Comparison of ENCODE assay signal across 23 cellular contexts in the genomic region with DNA sequence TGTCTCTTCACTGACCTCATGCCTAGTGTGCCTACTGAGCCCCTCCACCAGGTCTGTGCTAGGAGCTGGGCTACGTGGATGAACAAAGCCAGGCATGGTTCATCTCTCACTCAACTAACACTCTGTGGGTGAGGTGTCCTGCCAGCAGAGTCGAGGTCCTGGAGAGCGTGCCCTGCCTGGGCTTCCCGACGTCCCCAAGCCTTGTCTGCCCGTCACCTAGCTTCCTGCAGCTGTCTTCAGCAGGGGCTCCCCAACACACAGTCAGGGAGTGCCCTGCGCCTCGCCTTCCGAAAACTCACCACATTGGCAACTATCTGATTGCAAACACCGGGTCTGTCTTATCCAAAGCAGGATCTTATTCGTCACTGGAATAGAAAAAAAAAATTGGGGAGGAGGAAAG.
"Had no signal": no experiment of that assay in that cellular context is flagged by ENCODE, and none has a peak within 500 bp of the region (broad histone marks: within the 10 kb centered on the region; RNA-seq: fewer than 3 reads in every experiment).

No MANE protein-coding gene starts in this region.

- H3K9me3 Mint-ChIP-seq: mesothelial cell of epicardium; natural killer cell; nephron progenitor cell; neural progenitor cell; stimulated activated effector memory CD8-positive, alpha-beta T cell treated with anti-CD3 and anti-CD28 coated beads, Interleukin-12 subunit alpha, Interleukin-12 subunit beta, amount 100 ng/mL, for 72 hours; type B pancreatic cell had no signal

- H3K4me3 Mint-ChIP-seq: mesothelial cell of epicardium; naive B cell; natural killer cell; nephron progenitor cell; neural progenitor cell; stimulated activated effector memory CD8-positive, alpha-beta T cell treated with anti-CD3 and anti-CD28 coated beads, Interleukin-12 subunit alpha, Interleukin-12 subunit beta, amount 100 ng/mL, for 72 hours; type B pancreatic cell had no signal

- H3K27me3 ChIP-seq: neural progenitor cell, ovary, uterus had no signal

- H3K4me1 Mint-ChIP-seq: mesothelial cell of epicardium; naive B cell; natural killer cell; stimulated activated effector memory CD8-positive, alpha-beta T cell treated with anti-CD3 and anti-CD28 coated beads, Interleukin-12 subunit alpha, Interleukin-12 subunit beta, amount 100 ng/mL, for 72 hours had no signal

- H3K36me3 ChIP-seq: heart right ventricle, left ventricle myocardium inferior, neural progenitor cell, ovary, prostate gland, suprapubic skin, thoracic aorta, tibial artery, uterus had no signal

- H3K9me3 ChIP-seq: heart right ventricle, left ventricle myocardium inferior, ovary, prostate gland, suprapubic skin, thoracic aorta, tibial artery, uterus had no signal

- H3K4me1 ChIP-seq: heart right ventricle, left ventricle myocardium inferior, prostate gland, suprapubic skin, uterus had no signal

- H3K27ac Mint-ChIP-seq: mesothelial cell of epicardium; natural killer cell; nephron progenitor cell; neural progenitor cell; stimulated activated effector memory CD8-positive, alpha-beta T cell treated with anti-CD3 and anti-CD28 coated beads, Interleukin-12 subunit alpha, Interleukin-12 subunit beta, amount 100 ng/mL, for 72 hours; type B pancreatic cell had no signal

- DNase-seq: heart right ventricle; islet precursor cell; left ventricle myocardium inferior; mesendoderm; naive B cell; natural killer cell; nephron progenitor cell; ovary; retina; stimulated activated CD4-positive, alpha-beta T cell treated with anti-CD3 and anti-CD28 coated beads, Interleukin-4, amount 100 ng/mL, for 24 hours; stimulated activated naive CD4-positive, alpha-beta T cell treated with Interleukin-2 at 50 U/mL for 16 hours; tibial artery had no signal

- H3K27ac ChIP-seq: heart right ventricle, hepatocyte, left ventricle myocardium inferior, neural progenitor cell, ovary, prostate gland, skin epidermis, suprapubic skin, thoracic aorta, tibial artery, uterus had no signal

- H3K4me3 ChIP-seq: heart right ventricle, hepatocyte, left ventricle myocardium inferior, lung, neural progenitor cell, ovary, prostate gland, skin epidermis, suprapubic skin, thoracic aorta, tibial artery, uterus had no signal

- H3K36me3 Mint-ChIP-seq: mesothelial cell of epicardium; naive B cell; natural killer cell; neural progenitor cell; stimulated activated effector memory CD8-positive, alpha-beta T cell treated with anti-CD3 and anti-CD28 coated beads, Interleukin-12 subunit alpha, Interleukin-12 subunit beta, amount 100 ng/mL, for 72 hours; type B pancreatic cell had no signal
